26 cellular contexts compared by ENCODE assay signal in the genomic region with DNA sequence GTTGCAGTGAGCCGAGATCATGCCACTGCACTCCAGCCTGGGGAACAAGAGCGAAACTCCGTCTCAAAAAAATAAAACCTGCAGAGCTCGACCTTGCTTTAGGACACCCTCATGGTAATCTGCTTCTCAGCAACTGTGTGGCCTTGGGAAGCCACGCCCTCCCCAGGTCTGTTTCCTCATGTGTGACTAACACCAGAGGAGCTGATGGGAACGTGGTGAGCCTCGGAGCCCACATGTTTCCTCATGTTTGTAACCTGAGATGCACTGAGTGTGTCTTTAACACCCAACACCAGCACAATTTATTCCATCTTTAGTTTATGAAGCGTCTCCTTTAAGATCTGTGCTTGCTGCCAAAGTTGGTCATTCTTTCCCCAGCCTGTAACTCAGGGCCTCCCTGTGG.
A peak's percentile ranks its signal among the peaks of the same experiment; 100 is the strongest.
DNase-seq lines count a peak whose midpoint lies in the region; ATAC-seq and TF ChIP-seq lines count a peak whose summit lies in the region.
"Had no signal": no experiment of that assay in that cellular context is flagged by ENCODE, and none has a peak within 500 bp of the region (broad histone marks: within the 10 kb centered on the region; RNA-seq: fewer than 3 reads in every experiment).

No MANE protein-coding gene starts in this region.

- WGBS in esophagus squamous epithelium, 2 donors = 54% methylated on average over 8 of the region's 8 CpGs

- no TSS peak for BruUV-seq in Caco-2 (replicated peaks; lab: Mats Ljungman, UMichigan)

- peaks cover 19 to 59% (median 52%) of the 10 kb centered on the region in 10 experiments for H3K4me1 ChIP-seq in BLaER1 treated with 17β-estradiol and CSF1 and Interleukin-3, amounts not matched to agents 10 nM and 100 nM
- H3K4me1 ChIP-seq in esophagus squamous epithelium (peaks cover 0 to 25% (median 4%) of the 10 kb centered on the region in 3 donors), Caco-2 (no peaks in the 10 kb centered on the region)
- H3K4me1 ChIP-seq in CD4-positive, alpha-beta memory T cell (ENCODE audit: insufficient read depth, low read length) = no peaks in the 10 kb centered on the region
- H3K4me1 ChIP-seq: lower lobe of right lung, transverse colon had no signal

- no peak for TF ChIP-seq RAD21 in Ishikawa (IDR thresholded peaks at IDR 0.05; ENCODE audit: low read depth)

- no peak overlapping the region for H3K9ac ChIP-seq in BLaER1 treated with 17β-estradiol and CSF1 and Interleukin-3, amounts not matched to agents 10 nM and 100 nM

- TF ChIP-seq POLR2A in esophagus squamous epithelium (IDR thresholded peaks at IDR 0.05) = no peak

- H3K27me3 ChIP-seq in BLaER1 treated with 17β-estradiol and CSF1 and Interleukin-3, amounts not matched to agents 10 nM and 100 nM = no peaks in the 10 kb centered on the region
- H3K27me3 ChIP-seq in esophagus squamous epithelium (no peaks in the 10 kb centered on the region), Caco-2 (replicated peaks; ENCODE audit: control insufficient read depth, insufficient read depth, low read length) (no peaks in the 10 kb centered on the region)
- H3K27me3 ChIP-seq in CD4-positive, alpha-beta memory T cell (ENCODE audit: insufficient read depth, low read length) = no peaks in the 10 kb centered on the region
- H3K27me3 ChIP-seq: spleen, transverse colon had no signal

- H3K4me2 ChIP-seq in BLaER1 treated with 17β-estradiol and CSF1 and Interleukin-3, amounts not matched to agents 10 nM and 100 nM = peak overlapping the region in 9 of 11 experiments; percentile 20 to 73 (median 53); a peak in 17 of 22 replicates

- H3K4me1 Mint-ChIP-seq in CD4-positive, alpha-beta memory T cell = no peaks in the 10 kb centered on the region
- no peaks in the 10 kb centered on the region for H3K4me1 Mint-ChIP-seq in Caco-2 (ENCODE audit: low read depth, unreplicated experiment)
- H3K4me1 Mint-ChIP-seq: CD4-positive, CD25-positive, alpha-beta regulatory T cell; stimulated activated naive CD8-positive, alpha-beta T cell treated with anti-CD3 and anti-CD28 coated beads, Interleukin-15, amount 100 ng/mL, for 72 hours; T-cell had no signal

- peaks cover 0 to 7% (median 0%) of the 10 kb centered on the region in 8 donors for H3K9me3 Mint-ChIP-seq in CD4-positive, alpha-beta memory T cell
- H3K9me3 Mint-ChIP-seq in Caco-2 (ENCODE audit: unreplicated experiment) = no peaks in the 10 kb centered on the region
- H3K9me3 Mint-ChIP-seq: stimulated activated naive CD8-positive, alpha-beta T cell treated with anti-CD3 and anti-CD28 coated beads, Interleukin-15, amount 100 ng/mL, for 72 hours; T-cell had no signal

- TF ChIP-seq EP300 in Ishikawa (IDR thresholded peaks at IDR 0.05; ENCODE audit: borderline replicate concordance) = no peak

- POLR2A ChIA-PET in RWPE1 (lab: Yijun Ruan, JAX; ENCODE audit: low non-redundant PET) = no interaction called here
- POLR2A ChIA-PET in CD4-positive, alpha-beta memory T cell (lab: Charles Lee; ENCODE audit: partially characterized antibody) = no interaction called here
- POLR2A ChIA-PET in Caco-2 (lab: Charles Lee) = no interaction called here

- no peaks in the 10 kb centered on the region for H3K27me3 Mint-ChIP-seq in CD4-positive, alpha-beta memory T cell
- no peaks in the 10 kb centered on the region for H3K27me3 Mint-ChIP-seq in Caco-2 (ENCODE audit: insufficient read depth, unreplicated experiment)
- H3K27me3 Mint-ChIP-seq: CD4-positive, CD25-positive, alpha-beta regulatory T cell; IgD-negative memory B cell; stimulated activated naive CD8-positive, alpha-beta T cell treated with anti-CD3 and anti-CD28 coated beads, Interleukin-15, amount 100 ng/mL, for 72 hours had no signal

- no peak for ATAC-seq in sciatic nerve
- ATAC-seq: HCT116; lower lobe of right lung; stimulated activated naive CD8-positive, alpha-beta T cell treated with anti-CD3 and anti-CD28 coated beads, Interleukin-15, amount 100 ng/mL, for 72 hours; T-cell had no signal

- peak; percentile 46 for DNase-seq in RWPE1 (ENCODE audit: low spot score)
- DNase-seq in esophagus squamous epithelium (lab: John Stamatoyannopoulos, UW) = no peak
- no peak for DNase-seq in CD4-positive, alpha-beta memory T cell
- DNase-seq in Caco-2 = no peak
- no peak for DNase-seq in sciatic nerve (ENCODE audit: low spot score)
- no peak for DNase-seq in activated naive CD4-positive, alpha-beta T cell treated with Interleukin-2 at 50 U/mL for 16 hours
- DNase-seq: activated CD4-positive, alpha-beta T cell treated with anti-CD3 and anti-CD28 coated beads, Interleukin-2, amount 50 U/mL, for 1 hour; activated CD8-positive, alpha-beta memory T cell treated with anti-CD3 and anti-CD28 coated beads, Interleukin-2, amount 50 U/mL, for 48 hours; activated effector memory CD4-positive, alpha-beta T cell treated with anti-CD3 and anti-CD28 coated beads, Interleukin-2, amount 50 U/mL, for 16 hours; CD4-positive, CD25-positive, alpha-beta regulatory T cell; DMS79; islet precursor cell; lower lobe of right lung; NCI-H1092; NCI-H2029 treated with DMSO at 0.1 percent for 48 hours; NCI-H510A treated with DMSO at 0.1 percent for 48 hours; SIG-M5; spleen; stimulated activated CD4-positive, alpha-beta T cell treated with anti-CD3 and anti-CD28 coated beads, Interleukin-4, amount 100 ng/mL, for 24 hours; stimulated activated naive CD8-positive, alpha-beta T cell treated with anti-CD3 and anti-CD28 coated beads, Interleukin-15, amount 100 ng/mL, for 72 hours; T-cell; transverse colon had no signal

- H3K36me3 Mint-ChIP-seq in CD4-positive, alpha-beta memory T cell = no peaks in the 10 kb centered on the region
- H3K36me3 Mint-ChIP-seq in Caco-2 (ENCODE audit: insufficient read depth, unreplicated experiment) = no peaks in the 10 kb centered on the region
- H3K36me3 Mint-ChIP-seq: CD4-positive, CD25-positive, alpha-beta regulatory T cell; IgD-negative memory B cell; T-cell had no signal

- no peak overlapping the region for H3K4me3 ChIP-seq in BLaER1 treated with 17β-estradiol and CSF1 and Interleukin-3, amounts not matched to agents 10 nM and 100 nM
- H3K4me3 ChIP-seq in esophagus squamous epithelium (no peak overlapping the region), Caco-2 (ENCODE audit: low read depth, low read length) (no peak overlapping the region)
- H3K4me3 ChIP-seq in CD4-positive, alpha-beta memory T cell (ENCODE audit: low read length in 2 of 2) = no peak overlapping the region
- H3K4me3 ChIP-seq: lower lobe of right lung, spleen, transverse colon had no signal

- no peak overlapping the region for H3K27ac ChIP-seq in BLaER1 treated with 17β-estradiol and CSF1 and Interleukin-3, amounts not matched to agents 10 nM and 100 nM
- no peak overlapping the region for H3K27ac ChIP-seq in RWPE1
- peak overlapping the region in 3 of 4 donors; percentile 12 to 58 (median 36) for H3K27ac ChIP-seq in esophagus squamous epithelium
- H3K27ac ChIP-seq in CD4-positive, alpha-beta memory T cell (ENCODE audit: low read depth, low read length) = no peak overlapping the region
- H3K27ac ChIP-seq: lower lobe of right lung, spleen, transverse colon had no signal

- no peak overlapping the region for H3K27ac Mint-ChIP-seq in CD4-positive, alpha-beta memory T cell
- H3K27ac Mint-ChIP-seq in Caco-2 (ENCODE audit: unreplicated experiment) = no peak overlapping the region
- H3K27ac Mint-ChIP-seq: CD4-positive, CD25-positive, alpha-beta regulatory T cell; IgD-negative memory B cell; stimulated activated naive CD8-positive, alpha-beta T cell treated with anti-CD3 and anti-CD28 coated beads, Interleukin-15, amount 100 ng/mL, for 72 hours; T-cell had no signal

- no peak overlapping the region for H3K4me3 Mint-ChIP-seq in CD4-positive, alpha-beta memory T cell
- H3K4me3 Mint-ChIP-seq in Caco-2 (ENCODE audit: unreplicated experiment) = no peak overlapping the region
- H3K4me3 Mint-ChIP-seq: CD4-positive, CD25-positive, alpha-beta regulatory T cell; stimulated activated naive CD8-positive, alpha-beta T cell treated with anti-CD3 and anti-CD28 coated beads, Interleukin-15, amount 100 ng/mL, for 72 hours; T-cell had no signal

- CTCF ChIA-PET in RWPE1 (lab: Yijun Ruan, JAX) = no interaction called here
- CTCF ChIA-PET in CD4-positive, alpha-beta memory T cell (lab: Charles Lee; ENCODE audit: partially characterized antibody) = no interaction called here
- CTCF ChIA-PET in Caco-2 (lab: Charles Lee) = no interaction called here

- H4K20me1 ChIP-seq in BLaER1 treated with 17β-estradiol and CSF1 and Interleukin-3, amounts not matched to agents 10 nM and 100 nM = no peaks in the 10 kb centered on the region

- H3K9me3 ChIP-seq in BLaER1 treated with 17β-estradiol and CSF1 and Interleukin-3, amounts not matched to agents 10 nM and 100 nM (replicated peaks in 1 of 11) = peaks cover 0 to 6% (median 0%) of the 10 kb centered on the region in 11 experiments; a peak in 5 of 22 replicates
- H3K9me3 ChIP-seq in esophagus squamous epithelium (no peaks in the 10 kb centered on the region), Caco-2 (no peaks in the 10 kb centered on the region)
- H3K9me3 ChIP-seq in CD4-positive, alpha-beta memory T cell (ENCODE audit: control insufficient read depth in 1 of 2, low read length in 2 of 2) = no peaks in the 10 kb centered on the region
- H3K9me3 ChIP-seq: lower lobe of right lung, transverse colon had no signal

- no peak for TF ChIP-seq CTCF in RWPE1 (conservative IDR thresholded peaks at IDR 0.05; ENCODE audit: low read depth)
- TF ChIP-seq CTCF in esophagus squamous epithelium (IDR thresholded peaks at IDR 0.05) = no peak
- no peak for TF ChIP-seq CTCF in Caco-2 (IDR thresholded peaks at IDR 0.05; ENCODE audit: insufficient read depth in 1 of 2, low read depth in 1 of 2, low read length in 1 of 2, severe bottlenecking in 1 of 2, unreplicated experiment in 1 of 2)

- intact Hi-C loops in esophagus squamous epithelium (cut with DNase I) (no loop called here), Caco-2 (cut with micrococcal nuclease; ENCODE audit: unreplicated experiment) (no loop called here), sciatic nerve (cut with DNase I) (no loop called here)
- intact Hi-C loops in CD4-positive, alpha-beta memory T cell (cut with micrococcal nuclease) = no loop called here

- H3K36me3 ChIP-seq in BLaER1 treated with 17β-estradiol and CSF1 and Interleukin-3, amounts not matched to agents 10 nM and 100 nM = no peaks in the 10 kb centered on the region
- H3K36me3 ChIP-seq in esophagus squamous epithelium (no peaks in the 10 kb centered on the region), Caco-2 (ENCODE audit: control insufficient read depth, insufficient read depth, low read length) (no peaks in the 10 kb centered on the region)
- H3K36me3 ChIP-seq in CD4-positive, alpha-beta memory T cell (ENCODE audit: insufficient read depth, low read length) = no peaks in the 10 kb centered on the region
- H3K36me3 ChIP-seq: lower lobe of right lung, spleen, transverse colon had no signal

TF ChIP-seq in Ishikawa, 13 proteins besides CTCF, POLR2A, EP300 and RAD21:
- 0 out of 2 replicates have a peak, but pooled peaks have one; percentile 27 for TF ChIP-seq MAX (IDR thresholded peaks at IDR 0.05)
- no peak for TF ChIP-seq EGR1 (IDR thresholded peaks at IDR 0.05)

Comparison
In these comparisons a context has a peak if more than half of its experiments do, and no peak if none do; other contexts are left out.
1. H3K27ac ChIP-seq: peak in esophagus squamous epithelium (3 of 4); none in BLaER1 treated with 17β-estradiol and CSF1 and Interleukin-3, amounts not matched to agents 10 nM and 100 nM (0 of 11), RWPE1 (single experiment) and CD4-positive, alpha-beta memory T cell (single experiment).